Comparison of ENCODE assay signal across 16 cellular contexts in genomic region chr22:37340331-37341262, GRCh38. TPM values are rescaled to one million over a fixed set of nuclear protein-coding genes. Genes with fewer than 3 reads are reported as not detected.
DNase-seq lines count a peak whose midpoint lies in the region; ATAC-seq and TF ChIP-seq lines count a peak whose summit lies in the region.
"Had no signal": no experiment of that assay in that cellular context is flagged by ENCODE, and none has a peak within 500 bp of the region (broad histone marks: within the 10 kb centered on the region; RNA-seq: fewer than 3 reads in every experiment).

No MANE protein-coding gene starts in this region.

- CTCF ChIA-PET in CD4-positive, alpha-beta memory T cell (lab: Charles Lee; ENCODE audit: partially characterized antibody): interaction anchor here (1.3 kb wide), 1 partner anchor 80 kb away, joined by 4 read pairs; no protein-coding TSS in a partner anchor

- no peak overlapping the region for H3K27ac Mint-ChIP-seq in activated naive CD8-positive, alpha-beta T cell treated with anti-CD3 and anti-CD28 coated beads for 36 hours
- H3K27ac Mint-ChIP-seq in CD4-positive, alpha-beta memory T cell: no peak overlapping the region
- H3K27ac Mint-ChIP-seq: stimulated activated naive CD8-positive, alpha-beta T cell treated with anti-CD3 and anti-CD28 coated beads, Interleukin-15, amount 100 ng/mL, for 72 hours had no signal

- POLR2A ChIA-PET in CD4-positive, alpha-beta memory T cell (lab: Charles Lee; ENCODE audit: partially characterized antibody): no interaction called here

- H3K36me3 Mint-ChIP-seq in activated naive CD8-positive, alpha-beta T cell treated with anti-CD3 and anti-CD28 coated beads for 36 hours: no peaks in the 10 kb centered on the region
- H3K36me3 Mint-ChIP-seq in CD4-positive, alpha-beta memory T cell: no peaks in the 10 kb centered on the region

- no peaks in the 10 kb centered on the region for H3K36me3 ChIP-seq in Peyer's patch
- H3K36me3 ChIP-seq in CD4-positive, alpha-beta memory T cell (ENCODE audit: insufficient read depth, low read length): no peaks in the 10 kb centered on the region
- H3K36me3 ChIP-seq: esophagus muscularis mucosa, uterus had no signal

- H3K27me3 ChIP-seq in Peyer's patch: no peaks in the 10 kb centered on the region
- H3K27me3 ChIP-seq in CD4-positive, alpha-beta memory T cell (ENCODE audit: insufficient read depth, low read length): no peaks in the 10 kb centered on the region
- H3K27me3 ChIP-seq: uterus had no signal

- no peaks in the 10 kb centered on the region for H3K4me1 Mint-ChIP-seq in activated naive CD8-positive, alpha-beta T cell treated with anti-CD3 and anti-CD28 coated beads for 36 hours
- H3K4me1 Mint-ChIP-seq in CD4-positive, alpha-beta memory T cell: no peaks in the 10 kb centered on the region

- H3K4me3 Mint-ChIP-seq in activated naive CD8-positive, alpha-beta T cell treated with anti-CD3 and anti-CD28 coated beads for 36 hours: no peak overlapping the region
- peak overlapping the region in 1 of 8 donors; percentile 2 for H3K4me3 Mint-ChIP-seq in CD4-positive, alpha-beta memory T cell
- H3K4me3 Mint-ChIP-seq: stimulated activated naive CD8-positive, alpha-beta T cell treated with anti-CD3 and anti-CD28 coated beads, Interleukin-15, amount 100 ng/mL, for 72 hours had no signal

- H3K9me3 ChIP-seq in Peyer's patch: no peaks in the 10 kb centered on the region
- no peaks in the 10 kb centered on the region for H3K9me3 ChIP-seq in CD4-positive, alpha-beta memory T cell (ENCODE audit: control insufficient read depth in 1 of 2, low read length in 2 of 2)
- H3K9me3 ChIP-seq: esophagus muscularis mucosa, uterus had no signal

- intact Hi-C loops in CD4-positive, alpha-beta memory T cell (cut with micrococcal nuclease): no loop called here

- DNase-seq in DMS79 treated with DMSO at 0.1 percent for 48 hours (lab: John Stamatoyannopoulos, UW) (peak; percentile 57), NCI-H146 (lab: John Stamatoyannopoulos, UW) (peak; percentile 56), NCI-H526 (lab: John Stamatoyannopoulos, UW) (peak; percentile 59 to 77), inferior parietal cortex (ENCODE audit: extremely low spot score) (peak; percentile 38), Peyer's patch (no peak)
- no peak for DNase-seq in activated naive CD8-positive, alpha-beta T cell treated with anti-CD3 and anti-CD28 coated beads for 36 hours
- DNase-seq in CD4-positive, alpha-beta memory T cell: no peak
- DNase-seq: activated effector memory CD4-positive, alpha-beta T cell treated with Interleukin-2 at 50 U/mL for 16 hours; GOT3; KG1; NCI-H2029 treated with DMSO at 0.1 percent for 48 hours; stimulated activated naive CD8-positive, alpha-beta T cell treated with anti-CD3 and anti-CD28 coated beads, Interleukin-15, amount 100 ng/mL, for 72 hours; uterus had no signal

- H3K4me3 ChIP-seq in Peyer's patch: no peak overlapping the region
- no peak overlapping the region for H3K4me3 ChIP-seq in CD4-positive, alpha-beta memory T cell (ENCODE audit: low read length in 2 of 2)
- H3K4me3 ChIP-seq: esophagus muscularis mucosa, uterus had no signal

- peaks cover 0 to 5% (median 0%) of the 10 kb centered on the region in 4 donors for H3K4me1 ChIP-seq in Peyer's patch
- no peaks in the 10 kb centered on the region for H3K4me1 ChIP-seq in CD4-positive, alpha-beta memory T cell (ENCODE audit: insufficient read depth, low read length)

- no peak for TF ChIP-seq POLR2A in Peyer's patch (IDR thresholded peaks at IDR 0.05)

- ATAC-seq in GM18502 (IDR thresholded peaks at IDR 0.05; ENCODE audit: poor library complexity, unreplicated experiment): no peak
- ATAC-seq: stimulated activated naive CD8-positive, alpha-beta T cell treated with anti-CD3 and anti-CD28 coated beads, Interleukin-15, amount 100 ng/mL, for 72 hours had no signal

- no peak for TF ChIP-seq CTCF in Peyer's patch (IDR thresholded peaks at IDR 0.05)

- H3K27me3 Mint-ChIP-seq in activated naive CD8-positive, alpha-beta T cell treated with anti-CD3 and anti-CD28 coated beads for 36 hours: peaks cover 4% of the 10 kb centered on the region
- H3K27me3 Mint-ChIP-seq in CD4-positive, alpha-beta memory T cell: peaks cover 3 to 19% of the 10 kb centered on the region in 2 donors

- no peaks in the 10 kb centered on the region for H3K9me3 Mint-ChIP-seq in activated naive CD8-positive, alpha-beta T cell treated with anti-CD3 and anti-CD28 coated beads for 36 hours
- H3K9me3 Mint-ChIP-seq in CD4-positive, alpha-beta memory T cell: no peaks in the 10 kb centered on the region
- H3K9me3 Mint-ChIP-seq: stimulated activated naive CD8-positive, alpha-beta T cell treated with anti-CD3 and anti-CD28 coated beads, Interleukin-15, amount 100 ng/mL, for 72 hours had no signal

- no peak overlapping the region for H3K27ac ChIP-seq in Peyer's patch
- no peak overlapping the region for H3K27ac ChIP-seq in CD4-positive, alpha-beta memory T cell (ENCODE audit: low read depth, low read length)
- H3K27ac ChIP-seq: esophagus muscularis mucosa, uterus had no signal

RNA-seq across cellular contexts. Expression of gene CYTH4, which starts 58.3 kb away (rescaled TPM):
- total RNA-seq in activated naive CD8-positive, alpha-beta T cell treated with anti-CD3 and anti-CD28 coated beads for 36 hours: 10 to 100 TPM; 16.6 to 17.3 TPM
- 10 to 100 TPM; 13.5 to 75.9 (median 22.5) TPM for total RNA-seq in Peyer's patch
- total RNA-seq in CD4-positive, alpha-beta memory T cell: 100 to 1,000 TPM; 169 to 177 TPM
- polyA plus RNA-seq in CD4-positive, alpha-beta memory T cell: 10 to 100 TPM; 39.4 to 57.0 TPM
- total RNA-seq: astrocyte had no signal

Comparison
In these comparisons a context has a peak if more than half of its experiments do, and no peak if none do; other contexts are left out.
1. DNase-seq: peak in DMS79 treated with DMSO at 0.1 percent for 48 hours (single experiment), NCI-H146 (single experiment), NCI-H526 (2 of 2) and inferior parietal cortex (single experiment); none in activated naive CD8-positive, alpha-beta T cell treated with anti-CD3 and anti-CD28 coated beads for 36 hours (single experiment), Peyer's patch (0 of 3) and CD4-positive, alpha-beta memory T cell (0 of 5).